ENCODE assay signal across 8 cellular contexts in genomic region chr14:102087762-102088011, GRCh38. TPM values are rescaled to one million over a fixed set of nuclear protein-coding genes. Genes with fewer than 3 reads are reported as not detected.
A peak's percentile ranks its signal among the peaks of the same experiment; 100 is the strongest.
DNase-seq lines count a peak whose midpoint lies in the region; ATAC-seq and TF ChIP-seq lines count a peak whose summit lies in the region.

No MANE protein-coding gene starts in this region.

- CTCF ChIA-PET in Calu3 (lab: Charles Lee) (interaction anchor here (1.2 kb wide), 1 partner anchor 17 kb away, joined by 3 read pairs; no protein-coding TSS in a partner anchor), PC-3 (lab: Charles Lee) (interaction anchor here (0.6 to 0.7 kb wide), 2 partner anchors 25 to 410 kb away, joined by 3 to 11 read pairs; no protein-coding TSS in a partner anchor)

- in situ Hi-C loops in G401 (cut with HindIII; ENCODE audit: low sequenced_read_pairs) = loop anchor here (10.0 to 25.0 kb wide), 2 partner anchors 53 to 225 kb away; partner anchors contain the start of genes MOK and ZNF839

- no peaks in the 10 kb centered on the region for H3K27me3 ChIP-seq in PC-3 (ENCODE audit: low read length)
- H3K27me3 ChIP-seq in parathyroid adenoma (ENCODE audit: control insufficient read depth, insufficient read depth, low read length) = no peaks in the 10 kb centered on the region

- no peaks in the 10 kb centered on the region for H3K9me3 Mint-ChIP-seq in Calu3 (ENCODE audit: low read depth, unreplicated experiment)

- H3K79me2 ChIP-seq in PC-3 (ENCODE audit: low read length) = peaks cover 49% of the 10 kb centered on the region
- peaks cover 14% of the 10 kb centered on the region for H3K79me2 ChIP-seq in parathyroid adenoma

- peak overlapping the region; percentile 71 for H3K4me3 Mint-ChIP-seq in Calu3 (ENCODE audit: low read depth, unreplicated experiment)

- H3K36me3 ChIP-seq in PC-3 (ENCODE audit: low read depth, low read length) = peaks cover 36% of the 10 kb centered on the region
- no peaks in the 10 kb centered on the region for H3K36me3 ChIP-seq in parathyroid adenoma (ENCODE audit: control insufficient read depth, insufficient read depth, low read length)

- H3K36me3 Mint-ChIP-seq in Calu3 (ENCODE audit: insufficient read depth, unreplicated experiment) = peaks cover 73% of the 10 kb centered on the region

- intact Hi-C loops in Calu3 (cut with micrococcal nuclease; ENCODE audit: unreplicated experiment) = no loop called here
- intact Hi-C loops in PC-3 (cut with micrococcal nuclease) = loop anchor here (1.0 kb wide), 1 partner anchor 24 kb away; no protein-coding TSS in a partner anchor

- H3K9me2 ChIP-seq in PC-3 (replicated peaks; ENCODE audit: low read length) = no peaks in the 10 kb centered on the region

- peak overlapping the region; percentile 82 for H3K4me3 ChIP-seq in PC-3 (ENCODE audit: low read length)
- peak overlapping the region; percentile 87 for H3K4me3 ChIP-seq in parathyroid adenoma (ENCODE audit: low read depth, low read length)

- H4K20me1 ChIP-seq in PC-3 (ENCODE audit: low read length) = peaks cover 37% of the 10 kb centered on the region

- H2AFZ ChIP-seq in PC-3 (ENCODE audit: low read length) (peak overlapping the region; percentile 66), parathyroid adenoma (peak overlapping the region; percentile 99)

- H3K27ac Mint-ChIP-seq in Calu3 (ENCODE audit: unreplicated experiment) = peak overlapping the region; percentile 22

- POLR2A ChIA-PET in PC-3 (lab: Charles Lee; ENCODE audit: unreplicated experiment) = interaction anchor here (0.5 to 0.6 kb wide), 2 partner anchors 24 to 122 kb away, joined by 10 to 12 read pairs; no protein-coding TSS in a partner anchor

- BruUV-seq in Calu3 (replicated peaks; lab: Mats Ljungman, UMichigan) (no TSS peak), PC-3 (replicated peaks; lab: Mats Ljungman, UMichigan) (TSS peak; percentile 59)

- no peak for TF ChIP-seq CTCF in Calu3 (IDR thresholded peaks at IDR 0.05; ENCODE audit: unreplicated experiment)
- no peak for TF ChIP-seq CTCF in PC-3 (conservative IDR thresholded peaks at IDR 0.05; ENCODE audit: low read depth, low read length)
- no peak for TF ChIP-seq CTCF in parathyroid adenoma (IDR thresholded peaks at IDR 0.05)

- H3K4me1 ChIP-seq in PC-3 (ENCODE audit: insufficient read depth, low read length) (peaks cover 23% of the 10 kb centered on the region), parathyroid adenoma (peaks cover 25% of the 10 kb centered on the region)

- peak overlapping the region; percentile 79 for H3K27ac ChIP-seq in PC-3 (ENCODE audit: low read length)
- peak overlapping the region; percentile 86 for H3K27ac ChIP-seq in epithelial cell of prostate
- H3K27ac ChIP-seq in parathyroid adenoma = peak overlapping the region; percentile 92

- no peaks in the 10 kb centered on the region for H3K27me3 Mint-ChIP-seq in Calu3 (ENCODE audit: unreplicated experiment)

- DNase-seq in Calu3 = no peak
- DNase-seq in PC-3 = no peak
- DNase-seq in epithelial cell of prostate (ENCODE audit: low read depth, low spot score) = no peak
- no peak for DNase-seq in G401 (ENCODE audit: low spot score)
- DNase-seq in UCSD-AML1 (lab: John Stamatoyannopoulos, UW; ENCODE audit: unreplicated experiment) = no peak
- DNase-seq in stimulated activated CD4-positive, alpha-beta T cell treated with anti-CD3 and anti-CD28 coated beads, Interleukin-2, amount 100 ng/mL, for 24 hours = no peak

- H3K4me1 Mint-ChIP-seq in Calu3 (ENCODE audit: low read depth, unreplicated experiment) = peaks cover 35% of the 10 kb centered on the region

- H3F3A ChIP-seq in PC-3 (ENCODE audit: low read length, unreplicated experiment) = peaks cover 6% of the 10 kb centered on the region

- no peaks in the 10 kb centered on the region for H3K9me3 ChIP-seq in PC-3 (ENCODE audit: low read length)
- no peaks in the 10 kb centered on the region for H3K9me3 ChIP-seq in parathyroid adenoma (ENCODE audit: control insufficient read depth, low read length)

- H3K9ac ChIP-seq in PC-3 (ENCODE audit: low read length) (peak overlapping the region; percentile 91), parathyroid adenoma (no peak overlapping the region)

- peak overlapping the region; percentile 81 for H3K4me2 ChIP-seq in PC-3 (ENCODE audit: low read length)
- peak overlapping the region; percentile 97 for H3K4me2 ChIP-seq in parathyroid adenoma (ENCODE audit: low read length)

- no peak for ATAC-seq in PC-3
- ATAC-seq in GM19463 (IDR thresholded peaks at IDR 0.05; ENCODE audit: unreplicated experiment) = no peak

RNA-seq across cellular contexts. Expression of gene HSP90AA1, which starts 0.8 kb away (rescaled TPM):
- total RNA-seq in Calu3 (2022) (1,038 and 1,111 TPM in 2 replicates), PC-3 (2014; rRNA removed) (671 and 785 TPM in 2 replicates)
- total RNA-seq in G401 (2014; rRNA removed; shearing (Covaris generic)) = 161 and 248 TPM in 2 replicates

RNA-seq across cellular contexts. Expression of gene WDR20, which starts 52.0 kb away (rescaled TPM):
- total RNA-seq in Calu3 (2022) (33.0 and 37.6 TPM in 2 replicates), PC-3 (2014; rRNA removed) (23.7 and 24.2 TPM in 2 replicates)
- 24.2 and 35.3 TPM in 2 replicates for total RNA-seq in G401 (2014; rRNA removed; shearing (Covaris generic))
